Comparison of ENCODE assay signal across 24 cellular contexts in the genomic region with DNA sequence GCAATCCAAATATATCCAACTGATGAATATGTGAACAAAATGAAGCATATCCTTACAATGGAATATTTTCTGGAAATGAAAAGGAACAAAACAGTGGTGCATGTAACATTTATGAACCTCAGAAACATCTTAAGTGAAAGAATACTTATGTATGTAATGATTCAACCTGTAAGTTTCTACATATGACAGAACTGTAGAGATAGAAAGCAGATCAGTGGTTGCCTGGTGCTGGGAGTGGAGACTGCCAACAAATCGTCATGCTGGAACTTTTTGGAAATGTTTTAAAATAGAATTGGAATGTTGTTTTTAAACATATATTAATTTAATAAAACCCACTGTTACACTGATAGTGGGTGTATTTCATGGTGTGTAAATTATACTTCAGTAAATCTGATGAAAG.
"Had no signal": no experiment of that assay in that cellular context is flagged by ENCODE, and none has a peak within 500 bp of the region (broad histone marks: within the 10 kb centered on the region; RNA-seq: fewer than 3 reads in every experiment).

No MANE protein-coding gene starts in this region.

- H3K4me1 ChIP-seq: adrenal gland, esophagus squamous epithelium, heart right ventricle, upper lobe of left lung had no signal

- H3K9me3 ChIP-seq: adrenal gland, mucosa of descending colon, upper lobe of left lung had no signal

- H3K36me3 Mint-ChIP-seq: activated naive CD8-positive, alpha-beta T cell; naive B cell had no signal

- H3K27ac Mint-ChIP-seq: activated naive CD8-positive, alpha-beta T cell; activated T-helper 2 cell treated with anti-CD3 and anti-CD28 coated beads, Interferon-gamma antibody, Interleukin-2, Interleukin-4, amounts not matched to agents 10 μg/mL and 5 μg/mL and 100 μg/mL, durations not matched to agents 14 hours and 24 hours and 36 hours; endodermal cell; naive B cell; progenitor cell of endocrine pancreas; WTC11 had no signal

- H3K27me3 ChIP-seq: adrenal gland, esophagus squamous epithelium, heart right ventricle, upper lobe of left lung had no signal

- DNase-seq: activated CD4-positive, alpha-beta T cell treated with anti-CD3 and anti-CD28 coated beads, Interleukin-2, amount 50 U/mL, for 4 hours; activated CD8-positive, alpha-beta memory T cell treated with anti-CD3 and anti-CD28 coated beads for 24 hours; activated CD8-positive, alpha-beta memory T cell treated with anti-CD3 and anti-CD28 coated beads, Interleukin-2, amount 50 U/mL, for 4 hours; activated naive CD4-positive, alpha-beta T cell; activated T-cell treated with anti-CD3 and anti-CD28 coated beads, Interleukin-2, amount 50 U/mL, for 4 hours; adrenal gland; cortex of kidney; endodermal cell; esophagus squamous epithelium; heart right ventricle; islet precursor cell; left colon; mesendoderm; mucosa of descending colon; naive B cell; occipital lobe; stimulated activated CD4-positive, alpha-beta T cell treated with anti-CD3 and anti-CD28 coated beads, Interleukin-4, amount 100 ng/mL, for 24 hours; stimulated activated naive CD4-positive, alpha-beta T cell treated with Interleukin-2 at 50 U/mL for 16 hours; T-helper 2 cell; upper lobe of left lung had no signal

- H3K27me3 Mint-ChIP-seq: activated naive CD8-positive, alpha-beta T cell; naive B cell; progenitor cell of endocrine pancreas had no signal

- H3K27ac ChIP-seq: adrenal gland, esophagus squamous epithelium, heart right ventricle, upper lobe of left lung had no signal

- H3K4me3 ChIP-seq: adrenal gland, esophagus squamous epithelium, heart right ventricle, mucosa of descending colon, upper lobe of left lung had no signal

- ATAC-seq: activated T-cell treated with anti-CD3 and anti-CD28 coated beads, Interleukin-2, amount 50 U/mL, for 4 hours; heart right ventricle; left colon; mucosa of descending colon; WTC11 had no signal

- H3K4me3 Mint-ChIP-seq: activated naive CD8-positive, alpha-beta T cell; activated T-cell treated with anti-CD3 and anti-CD28 coated beads, Interleukin-2, amount 50 U/mL, for 4 hours; endodermal cell; naive B cell; WTC11 had no signal

- H3K36me3 ChIP-seq: adrenal gland, esophagus squamous epithelium, heart right ventricle, upper lobe of left lung had no signal

- H3K4me1 Mint-ChIP-seq: naive B cell, WTC11 had no signal
